In genomic region chr6:80728830-80729229, GRCh38 we compare ENCODE assay signal across 15 cellular contexts.
A peak's percentile ranks its signal among the peaks of the same experiment; 100 is the strongest.
DNase-seq lines count a peak whose midpoint lies in the region; ATAC-seq, FAIRE-seq and TF ChIP-seq lines count a peak whose summit lies in the region.
"Had no signal": no experiment of that assay in that cellular context is flagged by ENCODE, and none has a peak within 500 bp of the region (broad histone marks: within the 10 kb centered on the region; RNA-seq: fewer than 3 reads in every experiment).

No MANE protein-coding gene starts in this region.

- dilution Hi-C loops in IMR-90 (cut with HindIII; ENCODE audit: low sequenced_read_pairs, unreplicated experiment), result no loop called here

- no peaks in the 10 kb centered on the region for H3K9me1 ChIP-seq in IMR-90 (ENCODE audit: insufficient read depth, low read length)

- intact Hi-C loops in IMR-90 (cut with micrococcal nuclease), result no loop called here
- intact Hi-C loops in body of pancreas (cut with DNase I), result no loop called here
- intact Hi-C loops in pancreas (cut with DNase I), result no loop called here
- intact Hi-C loops in left colon (cut with DNase I, micrococcal nuclease), result no loop called here

- H4K8ac ChIP-seq in IMR-90 (ENCODE audit: low read depth in 2 of 2, low read length in 2 of 2), result no peak overlapping the region

- no peak overlapping the region for H3K4ac ChIP-seq in IMR-90 (ENCODE audit: low read depth, low read length)

- no peaks in the 10 kb centered on the region for H3K9me3 Mint-ChIP-seq in chondrocyte (ENCODE audit: low read depth)
- no peaks in the 10 kb centered on the region for H3K9me3 Mint-ChIP-seq in glutamatergic neuron (ENCODE audit: unreplicated experiment)
- H3K9me3 Mint-ChIP-seq: HFFc6 had no signal

- H2BK15ac ChIP-seq in IMR-90 (ENCODE audit: low read depth, low read length), result no peak overlapping the region

- H3K56ac ChIP-seq in IMR-90 (ENCODE audit: extremely low read depth, insufficient read depth, low read length), result no peak overlapping the region

- H3K18ac ChIP-seq in IMR-90 (ENCODE audit: low read depth, low read length), result no peak overlapping the region

- no peak overlapping the region for H4K5ac ChIP-seq in IMR-90 (ENCODE audit: low read depth, low read length)

- H3K9me3 ChIP-seq in IMR-90 (ENCODE audit: control insufficient read depth, insufficient read depth, low read length) (no peaks in the 10 kb centered on the region), body of pancreas (no peaks in the 10 kb centered on the region), pancreas (no peaks in the 10 kb centered on the region)
- H3K9me3 ChIP-seq in effector memory CD4-positive, alpha-beta T cell (ENCODE audit: control insufficient read depth, low read length), result no peaks in the 10 kb centered on the region
- H3K9me3 ChIP-seq: A549; BLaER1 treated with 17β-estradiol and CSF1 and Interleukin-3, amounts not matched to agents 10 nM and 100 nM had no signal

- no peak overlapping the region for H2AK5ac ChIP-seq in IMR-90 (ENCODE audit: low read depth, low read length)

- H3K27me3 Mint-ChIP-seq in chondrocyte (ENCODE audit: low read depth), result peaks cover 13% of the 10 kb centered on the region
- no peaks in the 10 kb centered on the region for H3K27me3 Mint-ChIP-seq in glutamatergic neuron (ENCODE audit: unreplicated experiment)
- H3K27me3 Mint-ChIP-seq: CD4-positive, CD25-positive, alpha-beta regulatory T cell had no signal

- no peak overlapping the region for H3K14ac ChIP-seq in IMR-90 (replicated peaks; ENCODE audit: low read depth, low read length)

- no peak overlapping the region for H3K4me3 ChIP-seq in IMR-90 (ENCODE audit: insufficient read depth, low read depth, low read length)
- H3K4me3 ChIP-seq in body of pancreas, result no peak overlapping the region
- no peak overlapping the region for H3K4me3 ChIP-seq in pancreas
- no peak overlapping the region for H3K4me3 ChIP-seq in effector memory CD4-positive, alpha-beta T cell (ENCODE audit: insufficient read depth, low read depth, low read length, poor library complexity, severe bottlenecking)
- H3K4me3 ChIP-seq: A549; BLaER1 treated with 17β-estradiol and CSF1 and Interleukin-3, amounts not matched to agents 10 nM and 100 nM had no signal

- H3K36me3 ChIP-seq in IMR-90 (ENCODE audit: control insufficient read depth, insufficient read depth, low read length) (no peaks in the 10 kb centered on the region), body of pancreas (replicated peaks in 1 of 2; ENCODE audit: insufficient read depth in 1 of 2, low read depth in 2 of 2) (no peaks in the 10 kb centered on the region), pancreas (no peaks in the 10 kb centered on the region)
- no peaks in the 10 kb centered on the region for H3K36me3 ChIP-seq in effector memory CD4-positive, alpha-beta T cell (ENCODE audit: control insufficient read depth, insufficient read depth, low read length)
- H3K36me3 ChIP-seq: BLaER1 treated with 17β-estradiol and CSF1 and Interleukin-3, amounts not matched to agents 10 nM and 100 nM had no signal

- BruUV-seq in IMR-90 (replicated peaks; lab: Mats Ljungman, UMichigan), result no TSS peak

- H3K4me1 ChIP-seq in IMR-90 (ENCODE audit: control insufficient read depth, insufficient read depth, low read length) (peaks cover 2% of the 10 kb centered on the region; the same call in 1 of the 2 replicates), body of pancreas (no peaks in the 10 kb centered on the region), pancreas (peaks cover 0 to 7% (median 0%) of the 10 kb centered on the region in 3 donors)
- no peaks in the 10 kb centered on the region for H3K4me1 ChIP-seq in effector memory CD4-positive, alpha-beta T cell (ENCODE audit: control insufficient read depth, insufficient read depth, low read length, poor library complexity, severe bottlenecking)
- H3K4me1 ChIP-seq: A549; BLaER1 treated with 17β-estradiol and CSF1 and Interleukin-3, amounts not matched to agents 10 nM and 100 nM had no signal

- TF ChIP-seq RAD21 in IMR-90 (IDR thresholded peaks at IDR 0.05; ENCODE audit: low read length), result no peak

- H3K4me1 Mint-ChIP-seq in chondrocyte (ENCODE audit: low read depth) (peaks cover 6% of the 10 kb centered on the region), glutamatergic neuron (ENCODE audit: low read depth, unreplicated experiment) (no peaks in the 10 kb centered on the region)
- H3K4me1 Mint-ChIP-seq: CD4-positive, CD25-positive, alpha-beta regulatory T cell had no signal

- POLR2A ChIA-PET in IMR-90 (lab: Charles Lee; ENCODE audit: unreplicated experiment), result interaction anchor here (0.5 kb wide), 1 partner anchor 202 kb away, joined by 6 read pairs; no protein-coding TSS in a partner anchor

- H3K36me3 Mint-ChIP-seq in chondrocyte (ENCODE audit: low read depth) (peaks cover 1% of the 10 kb centered on the region), glutamatergic neuron (ENCODE audit: unreplicated experiment) (no peaks in the 10 kb centered on the region)
- H3K36me3 Mint-ChIP-seq: CD4-positive, CD25-positive, alpha-beta regulatory T cell had no signal

- H2BK20ac ChIP-seq in IMR-90 (ENCODE audit: low read depth, low read length), result no peak overlapping the region

- CTCF ChIA-PET in IMR-90 (lab: Yijun Ruan, JAX), result interaction anchor here (0.7 to 1.4 kb wide), 2 partner anchors 14 to 1128 kb away, joined by 3 read pairs; no protein-coding TSS in a partner anchor

- no peak overlapping the region for H3K9ac ChIP-seq in IMR-90 (ENCODE audit: low read depth, low read length)
- H3K9ac ChIP-seq: BLaER1 treated with 17β-estradiol and CSF1 and Interleukin-3, amounts not matched to agents 10 nM and 100 nM had no signal

- DNase-seq in IMR-90 (no peak), body of pancreas (peak in 1 of 4 donors; percentile 13), pancreas (no peak), left colon (no peak), chondrocyte (ENCODE audit: low spot score) (no peak), glutamatergic neuron (no peak)
- no peak for DNase-seq in effector memory CD4-positive, alpha-beta T cell
- DNase-seq: CD4-positive, CD25-positive, alpha-beta regulatory T cell; DMS79; HCEC 1CT; HFFc6; KBM-7 had no signal

- no peak overlapping the region for H2AK9ac ChIP-seq in IMR-90 (replicated peaks; ENCODE audit: low read depth, low read length, poor library complexity)

- H2BK5ac ChIP-seq in IMR-90 (ENCODE audit: low read depth, low read length, poor library complexity, severe bottlenecking), result no peak overlapping the region

- no peaks in the 10 kb centered on the region for H3K79me1 ChIP-seq in IMR-90 (ENCODE audit: low read depth in 1 of 2, low read length in 2 of 2)

- H2BK120ac ChIP-seq in IMR-90 (ENCODE audit: low read depth, low read length), result no peak overlapping the region

- no peak overlapping the region for H3K4me2 ChIP-seq in IMR-90 (ENCODE audit: low read depth, low read length)
- H3K4me2 ChIP-seq: A549; BLaER1 treated with 17β-estradiol and CSF1 and Interleukin-3, amounts not matched to agents 10 nM and 100 nM had no signal

- H3K27ac Mint-ChIP-seq in chondrocyte (ENCODE audit: unreplicated experiment) (no peak overlapping the region), glutamatergic neuron (ENCODE audit: unreplicated experiment) (no peak overlapping the region)
- H3K27ac Mint-ChIP-seq: CD4-positive, CD25-positive, alpha-beta regulatory T cell; HFFc6 had no signal

- H3K27me3 ChIP-seq in IMR-90 (ENCODE audit: control insufficient read depth, insufficient read depth, low read length), result no peaks in the 10 kb centered on the region
- H3K27me3 ChIP-seq in body of pancreas, result no peaks in the 10 kb centered on the region
- no peaks in the 10 kb centered on the region for H3K27me3 ChIP-seq in pancreas
- H3K27me3 ChIP-seq in effector memory CD4-positive, alpha-beta T cell (replicated peaks; ENCODE audit: control insufficient read depth, insufficient read depth, low read length, poor library complexity, severe bottlenecking), result no peaks in the 10 kb centered on the region
- H3K27me3 ChIP-seq: BLaER1 treated with 17β-estradiol and CSF1 and Interleukin-3, amounts not matched to agents 10 nM and 100 nM had no signal

- no peak overlapping the region for H4K91ac ChIP-seq in IMR-90 (ENCODE audit: insufficient read depth, low read depth, low read length)

- H2AFZ ChIP-seq in IMR-90 (replicated peaks; ENCODE audit: low read length, poor library complexity), result no peak overlapping the region

- no peak overlapping the region for H3K4me3 Mint-ChIP-seq in chondrocyte (ENCODE audit: unreplicated experiment)
- no peak overlapping the region for H3K4me3 Mint-ChIP-seq in glutamatergic neuron (ENCODE audit: unreplicated experiment)
- H3K4me3 Mint-ChIP-seq: CD4-positive, CD25-positive, alpha-beta regulatory T cell; HFFc6 had no signal

- no peaks in the 10 kb centered on the region for H4K20me1 ChIP-seq in IMR-90 (ENCODE audit: insufficient read depth, low read length)
- H4K20me1 ChIP-seq: BLaER1 treated with 17β-estradiol and CSF1 and Interleukin-3, amounts not matched to agents 10 nM and 100 nM had no signal

- ATAC-seq in IMR-90 (ENCODE audit: low read depth) (no peak), body of pancreas (peak; percentile 75), pancreas (peak in 3 of 4 donors; percentile 29 to 67 (median 48)), left colon (no peak)
- ATAC-seq: A549 had no signal

- WGBS in IMR-90 (ENCODE audit: extremely low coverage in 2 of 2, insufficient read length in 1 of 2), 2 experiments, result no CpG with 5 or more reads among the region's 1 CpG
- WGBS in body of pancreas, 2 donors, result 26 to 32% methylated on average over 1 of the region's 1 CpG
- WGBS in pancreas, 2 donors, result 26 to 30% methylated on average over 1 of the region's 1 CpG

- FAIRE-seq in pancreas (lab: Jason Lieb, UNC), result no peak
- FAIRE-seq: A549, GM12891 had no signal

- no peak for TF ChIP-seq CTCF in IMR-90 (conservative IDR thresholded peaks at IDR 0.05; ENCODE audit: low read depth, low read length)
- TF ChIP-seq CTCF in body of pancreas (IDR thresholded peaks at IDR 0.05), result no peak
- no peak for TF ChIP-seq CTCF in pancreas (IDR thresholded peaks at IDR 0.05)
- no peak for TF ChIP-seq CTCF in chondrocyte (IDR thresholded peaks at IDR 0.05)
- TF ChIP-seq CTCF in glutamatergic neuron (IDR thresholded peaks at IDR 0.05; ENCODE audit: partially characterized antibody, unreplicated experiment), result no peak

- TF ChIP-seq POLR2A in IMR-90 (IDR thresholded peaks at IDR 0.05; ENCODE audit: low read depth, low read length) (no peak), body of pancreas (IDR thresholded peaks at IDR 0.05) (no peak)

- H3K23ac ChIP-seq in IMR-90 (ENCODE audit: low read depth, low read length), result no peak overlapping the region

- no peak overlapping the region for H3K27ac ChIP-seq in IMR-90 (ENCODE audit: insufficient read depth, low read length)
- peak overlapping the region in 1 of 4 donors; percentile 1 for H3K27ac ChIP-seq in body of pancreas
- H3K27ac ChIP-seq in pancreas, result no peak overlapping the region
- no peak overlapping the region for H3K27ac ChIP-seq in effector memory CD4-positive, alpha-beta T cell (ENCODE audit: insufficient read depth, low read length, poor library complexity, severe bottlenecking)
- H3K27ac ChIP-seq: A549; BLaER1 treated with 17β-estradiol and CSF1 and Interleukin-3, amounts not matched to agents 10 nM and 100 nM had no signal

- in situ Hi-C loops in IMR-90 (cut with MboI; ENCODE audit: low sequenced_read_pairs), result no loop called here

TF ChIP-seq in IMR-90, 13 proteins besides CTCF, POLR2A, EP300 and RAD21 (continues in another document):
- no peak for TF ChIP-seq CEBPB (IDR thresholded peaks at IDR 0.05; ENCODE audit: low read depth, low read length)

Comparison
In these comparisons a context has a peak if more than half of its experiments do, and no peak if none do; other contexts are left out.
1. ATAC-seq: peak in body of pancreas (single experiment) and pancreas (3 of 4); none in IMR-90 (single experiment) and left colon (single experiment).